ENCODE assay signal across 28 cellular contexts in the genomic region with DNA sequence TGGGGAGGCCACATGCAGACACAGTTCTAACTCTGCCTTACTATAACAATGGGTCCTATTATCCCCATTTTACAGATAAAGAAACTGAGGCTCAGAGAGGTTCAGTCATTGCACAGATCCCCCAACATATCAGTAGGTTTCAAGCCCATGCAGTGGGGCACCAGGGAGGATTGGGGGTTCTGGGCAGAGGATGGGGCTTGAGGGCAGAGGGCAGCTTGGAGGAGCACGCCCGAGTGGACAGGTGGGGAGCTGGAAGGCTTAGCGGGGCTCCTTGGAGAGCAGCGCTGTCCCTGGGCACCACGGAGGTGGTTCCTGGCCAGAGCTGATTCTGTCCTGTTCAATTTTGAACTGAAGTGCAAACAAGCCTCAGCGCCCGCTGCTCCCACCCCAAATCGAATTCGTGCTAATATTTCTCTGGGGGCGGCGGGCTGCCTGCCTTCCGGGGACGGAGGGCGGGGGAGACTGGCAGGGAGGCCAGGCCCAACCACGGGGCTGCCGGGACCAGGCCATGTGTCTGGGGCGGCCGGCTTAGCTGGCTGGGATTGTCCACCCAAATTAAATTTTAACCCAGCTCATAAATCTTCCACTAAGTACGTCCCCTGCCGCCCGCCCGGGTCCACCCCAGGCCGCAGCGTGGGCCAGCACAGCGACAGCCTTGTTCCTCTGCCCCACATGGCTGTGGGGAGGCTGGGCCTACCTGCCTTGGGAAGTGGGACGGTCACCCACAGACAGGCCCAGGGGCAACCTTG. TPM values are rescaled to one million over a fixed set of nuclear protein-coding genes. Genes with fewer than 3 reads are reported as not detected.
DNase-seq lines count a peak whose midpoint lies in the region; ATAC-seq and TF ChIP-seq lines count a peak whose summit lies in the region.
"Had no signal": no experiment of that assay in that cellular context is flagged by ENCODE, and none has a peak within 500 bp of the region (broad histone marks: within the 10 kb centered on the region; RNA-seq: fewer than 3 reads in every experiment).

No MANE protein-coding gene starts in this region.

- ATAC-seq in GM19395 (IDR thresholded peaks at IDR 0.05; ENCODE audit: unreplicated experiment), result no peak
- ATAC-seq: esophagus mucosa, right cardiac atrium had no signal

- H3K4me1 ChIP-seq in prostate gland (replicated peaks), result no peaks in the 10 kb centered on the region

- no peak overlapping the region for H3K27ac ChIP-seq in prostate gland
- H3K27ac ChIP-seq: C4-2B, upper lobe of left lung had no signal

- H3K27me3 ChIP-seq in prostate gland (replicated peaks; ENCODE audit: insufficient read depth), result no peaks in the 10 kb centered on the region
- H3K27me3 ChIP-seq: upper lobe of left lung had no signal

- no peak for TF ChIP-seq POLR2A in prostate gland (IDR thresholded peaks at IDR 0.05)

- no peaks in the 10 kb centered on the region for H3K36me3 ChIP-seq in prostate gland
- H3K36me3 ChIP-seq: upper lobe of left lung had no signal

- DNase-seq in COLO668 (lab: John Stamatoyannopoulos, UW; ENCODE audit: unreplicated experiment) (peak; percentile 72), SK-N-DZ (ENCODE audit: low spot score) (peak; percentile 88), kidney tubule cell (ENCODE audit: low spot score) (peak; percentile 76), prostate gland (ENCODE audit: low spot score) (peak; percentile 22), activated gamma-delta T cell (lab: John Stamatoyannopoulos, UW) (no peak), NCI-H2029 (lab: John Stamatoyannopoulos, UW) (no peak), globus pallidus (ENCODE audit: low spot score) (no peak)
- DNase-seq: activated CD4-positive, alpha-beta T cell treated with anti-CD3 and anti-CD28 coated beads, Interleukin-2, amount 50 U/mL, for 1 hour; effector CD8-positive, alpha-beta T cell; foreskin melanocyte; HCEC 1CT; islet precursor cell; mammary epithelial cell; naive B cell; NCI-H1092; NCI-H2029 treated with DMSO at 0.1 percent for 48 hours; NCI-H345; SHP77; stimulated activated CD4-positive, alpha-beta T cell treated with anti-CD3 and anti-CD28 coated beads, Interleukin-15, amount 100 ng/mL, for 24 hours; stimulated activated CD8-positive, alpha-beta memory T cell treated with anti-CD3 and anti-CD28 coated beads, Interleukin-4, amount 100 ng/mL, for 48 hours had no signal

- no peak for TF ChIP-seq CTCF in prostate gland (IDR thresholded peaks at IDR 0.05)

- no peak overlapping the region for H3K4me3 ChIP-seq in prostate gland
- H3K4me3 ChIP-seq: upper lobe of left lung had no signal

- intact Hi-C loops in prostate gland (cut with DNase I), result no loop called here

- no peaks in the 10 kb centered on the region for H3K9me3 ChIP-seq in prostate gland
- H3K9me3 ChIP-seq: upper lobe of left lung had no signal

- 63% methylated on average over 23 of the region's 26 CpGs for WGBS in prostate gland

RNA-seq across cellular contexts. Expression of gene FLRT1, which starts 49.4 kb away (rescaled TPM):
- polyA plus RNA-seq in SK-N-DZ (2014; cell fraction: cytosol; rRNA removed), result 1.1 and 2.5 TPM in 2 replicates
- 0.72 and 1.4 TPM in 2 replicates for polyA plus RNA-seq in SK-N-DZ (2014; cell fraction: nucleus; rRNA removed)
- total RNA-seq in prostate gland, result under 1 TPM; 0.36 to 0.57 TPM
- total RNA-seq: esophagus mucosa; LHCN-M2; omental fat pad; T-helper 1 cell treated with Interleukin-12 subunit alpha and Interleukin-12 subunit beta and Interleukin-4 antibody, amounts not matched to agents 30 ng/mL and 1 ng/mL, for 36 hours had no signal

Comparison
In these comparisons a context has a peak if more than half of its experiments do, and no peak if none do; other contexts are left out.
1. DNase-seq: peak in COLO668 (single experiment), SK-N-DZ (single experiment), kidney tubule cell (single experiment) and prostate gland (single experiment); none in activated gamma-delta T cell (single experiment), NCI-H2029 (single experiment) and globus pallidus (single experiment).